ENCODE assay signal across 12 cellular contexts in the genomic region with DNA sequence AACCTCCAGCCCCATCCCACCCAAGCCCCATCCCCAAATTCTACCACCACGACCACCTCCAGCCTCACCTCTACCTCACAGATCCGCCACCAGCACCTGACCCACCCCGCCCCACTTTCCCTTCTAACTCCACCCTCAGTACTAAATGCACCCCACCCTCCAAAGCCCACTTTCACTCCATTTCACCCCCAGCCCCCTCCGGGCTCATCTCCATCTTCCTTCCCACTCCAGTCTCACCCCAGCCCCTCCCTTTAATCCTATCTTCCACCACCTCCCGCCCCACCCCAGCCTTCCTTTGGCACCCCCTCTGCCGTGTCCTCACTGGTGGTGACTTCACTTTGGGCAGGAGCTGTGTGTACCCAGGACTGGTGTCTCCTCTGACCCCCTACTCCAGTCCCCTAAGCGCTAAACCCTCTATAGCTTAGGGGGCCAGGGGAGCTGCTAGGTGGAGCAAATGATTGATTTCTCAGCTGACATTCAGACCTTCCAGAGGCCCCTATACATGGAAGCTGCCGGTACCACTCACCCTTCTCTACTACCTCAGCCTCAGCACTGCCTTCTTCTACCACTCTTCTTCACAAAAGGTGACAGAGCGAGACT. TPM values are rescaled to one million over a fixed set of nuclear protein-coding genes. Genes with fewer than 3 reads are reported as not detected.
A peak's percentile ranks its signal among the peaks of the same experiment; 100 is the strongest.
DNase-seq lines count a peak whose midpoint lies in the region; ATAC-seq, FAIRE-seq and TF ChIP-seq lines count a peak whose summit lies in the region.
"Had no signal": no experiment of that assay in that cellular context is flagged by ENCODE, and none has a peak within 500 bp of the region (broad histone marks: within the 10 kb centered on the region; RNA-seq: fewer than 3 reads in every experiment).

No MANE protein-coding gene starts in this region.

- H3K9ac ChIP-seq in endothelial cell of umbilical vein (replicated peaks; ENCODE audit: extremely low read depth, insufficient read depth, low read length): peak overlapping the region; percentile 51

- CTCF ChIA-PET in endothelial cell of umbilical vein (lab: Charles Lee): interaction anchor here (1.6 to 14.3 kb wide), 5 partner anchors 34 to 308 kb away, joined by 4 to 229 read pairs (median 6); no protein-coding TSS in a partner anchor

- H3K9me3 Mint-ChIP-seq in osteocyte (ENCODE audit: unreplicated experiment): no peaks in the 10 kb centered on the region
- H3K9me3 Mint-ChIP-seq: natural killer cell, T-cell had no signal

- peak overlapping the region; percentile 5 for H3K4me2 ChIP-seq in endothelial cell of umbilical vein (ENCODE audit: insufficient read depth, low read length)

- peak overlapping the region; percentile 88 for H3K27ac Mint-ChIP-seq in osteocyte (ENCODE audit: unreplicated experiment)
- H3K27ac Mint-ChIP-seq: natural killer cell, T-cell had no signal

- H3K36me3 Mint-ChIP-seq in osteocyte (ENCODE audit: unreplicated experiment): no peaks in the 10 kb centered on the region
- H3K36me3 Mint-ChIP-seq: natural killer cell had no signal

- no peak for TF ChIP-seq POLR2A in endothelial cell of umbilical vein (IDR thresholded peaks at IDR 0.05; ENCODE audit: low read depth, low read length)

- no TSS peak for BruUV-seq in endothelial cell of umbilical vein (replicated peaks; lab: Mats Ljungman, UMichigan)

- FAIRE-seq in endothelial cell of umbilical vein (lab: Jason Lieb, UNC): no peak

- POLR2A ChIA-PET in endothelial cell of umbilical vein (lab: Charles Lee): no interaction called here

- H3K27me3 ChIP-seq in ACC112 (ENCODE audit: insufficient read depth, low read length) (no peaks in the 10 kb centered on the region), RWPE2 (ENCODE audit: insufficient read depth, poor library complexity, severe bottlenecking) (no peaks in the 10 kb centered on the region), endothelial cell of umbilical vein (ENCODE audit: control insufficient read depth in 2 of 2, insufficient read depth in 2 of 2, low read length in 2 of 2) (no peaks in the 10 kb centered on the region)

- peaks cover 20% of the 10 kb centered on the region for H3K79me2 ChIP-seq in ACC112 (ENCODE audit: control insufficient read depth, insufficient read depth, low read length, unreplicated experiment)
- peaks cover 20% of the 10 kb centered on the region for H3K79me2 ChIP-seq in endothelial cell of umbilical vein (ENCODE audit: control insufficient read depth, insufficient read depth, low read length)

- no peaks in the 10 kb centered on the region for H3K9me1 ChIP-seq in endothelial cell of umbilical vein (replicated peaks; ENCODE audit: control insufficient read depth, extremely low read depth, insufficient read depth, low read length)

- intact Hi-C loops in endothelial cell of umbilical vein (cut with micrococcal nuclease): no loop called here

- H3K4me1 ChIP-seq in ACC112 (ENCODE audit: control insufficient read depth, insufficient read depth, low read length, unreplicated experiment) (peaks cover 34% of the 10 kb centered on the region), RWPE2 (ENCODE audit: insufficient read depth, poor library complexity, severe bottlenecking) (peaks cover 13% of the 10 kb centered on the region), endothelial cell of umbilical vein (ENCODE audit: control insufficient read depth, extremely low read depth, insufficient read depth, low read length) (peaks cover 31% of the 10 kb centered on the region)

- H3K4me1 Mint-ChIP-seq in osteocyte (ENCODE audit: unreplicated experiment): peaks cover 40% of the 10 kb centered on the region

- dilution Hi-C loops in endothelial cell of umbilical vein (cut with MboI; ENCODE audit: extremely low pct_ligation_motif_present, low sequenced_read_pairs): no loop called here

- H3K27me3 Mint-ChIP-seq in osteocyte (ENCODE audit: unreplicated experiment): no peaks in the 10 kb centered on the region

- H3K4me3 ChIP-seq in ACC112 (ENCODE audit: low read depth, low read length) (peak overlapping the region; percentile 29; the same call in 1 of the 2 replicates), RWPE2 (ENCODE audit: severe bottlenecking) (no peak overlapping the region), endothelial cell of umbilical vein (replicated peaks in 1 of 3; ENCODE audit: insufficient read depth in 1 of 3, low read depth in 1 of 3, low read length in 3 of 3) (no peak overlapping the region)

- no peaks in the 10 kb centered on the region for H3K9me3 ChIP-seq in RWPE2 (ENCODE audit: severe bottlenecking)
- no peaks in the 10 kb centered on the region for H3K9me3 ChIP-seq in endothelial cell of umbilical vein (replicated peaks; ENCODE audit: control insufficient read depth, insufficient read depth, low read length)

- no peak for ATAC-seq in RWPE2 (ENCODE audit: low read depth)
- ATAC-seq: natural killer cell, T-cell had no signal

- peaks cover 4% of the 10 kb centered on the region for H4K20me1 ChIP-seq in endothelial cell of umbilical vein (replicated peaks; ENCODE audit: control insufficient read depth, extremely low read depth, insufficient read depth, low read length)

- DNase-seq in RWPE2 (ENCODE audit: low spot score) (no peak), endothelial cell of umbilical vein (ENCODE audit: low read depth, low spot score) (no peak), osteocyte (ENCODE audit: extremely low spot score, unreplicated experiment) (peak; percentile 65), NCI-H446 treated with DMSO at 0.1 percent for 48 hours (lab: John Stamatoyannopoulos, UW) (no peak), NCI-H524 (lab: John Stamatoyannopoulos, UW) (no peak), retina (no peak), NCI-H2029 (lab: John Stamatoyannopoulos, UW) (no peak)
- DNase-seq: natural killer cell had no signal

- H2AFZ ChIP-seq in ACC112 (ENCODE audit: low read length, unreplicated experiment): peak overlapping the region; percentile 63
- peak overlapping the region; percentile 20 for H2AFZ ChIP-seq in endothelial cell of umbilical vein (ENCODE audit: low read depth, low read length)

- TF ChIP-seq CTCF in RWPE2 (IDR thresholded peaks at IDR 0.05; ENCODE audit: poor library complexity, severe bottlenecking) (no peak), endothelial cell of umbilical vein (IDR thresholded peaks at IDR 0.05; ENCODE audit: extremely low read depth in 1 of 2, insufficient read depth in 1 of 2, low read depth in 1 of 2, low read length in 2 of 2) (no peak), osteocyte (IDR thresholded peaks at IDR 0.05) (no peak)

- H3K4me3 Mint-ChIP-seq in osteocyte (ENCODE audit: unreplicated experiment): no peak overlapping the region
- H3K4me3 Mint-ChIP-seq: T-cell had no signal

- H3K36me3 ChIP-seq in ACC112 (ENCODE audit: insufficient read depth, low read length): no peaks in the 10 kb centered on the region
- H3K36me3 ChIP-seq in RWPE2 (ENCODE audit: low read depth): peaks cover 10% of the 10 kb centered on the region
- H3K36me3 ChIP-seq in endothelial cell of umbilical vein (ENCODE audit: control insufficient read depth in 2 of 2, extremely low read depth in 1 of 2, insufficient read depth in 2 of 2, low read length in 2 of 2): peaks cover 0 to 2% of the 10 kb centered on the region in 2 experiments

- H3K27ac ChIP-seq in ACC112 (ENCODE audit: low read depth, low read length): peak overlapping the region; percentile 84
- peak overlapping the region; percentile 57 for H3K27ac ChIP-seq in RWPE2 (ENCODE audit: poor library complexity, severe bottlenecking)
- peak overlapping the region; percentile 75 for H3K27ac ChIP-seq in endothelial cell of umbilical vein (ENCODE audit: insufficient read depth, low read depth, low read length)

TF ChIP-seq in endothelial cell of umbilical vein, 7 proteins besides CTCF, POLR2A, EP300 and RAD21:
- TF ChIP-seq GATA2 (IDR thresholded peaks at IDR 0.05; ENCODE audit: insufficient read depth, insufficient read length, low read depth, low read length) (no peak), POLR2AphosphoS5 (IDR thresholded peaks at IDR 0.05; ENCODE audit: insufficient read depth, low read depth, low read length) (no peak), EZH2 (IDR thresholded peaks at IDR 0.05; ENCODE audit: borderline replicate concordance, low read depth, low read length, severe bottlenecking) (no peak), JUN (IDR thresholded peaks at IDR 0.05; ENCODE audit: borderline replicate concordance, insufficient read depth, insufficient read length, low read depth) (no peak), MYC (IDR thresholded peaks at IDR 0.05; ENCODE audit: low read depth, low read length) (no peak), FOS (IDR thresholded peaks at IDR 0.05; ENCODE audit: borderline replicate concordance, insufficient read depth, low read length) (no peak)
- TF ChIP-seq, protein P1, sequence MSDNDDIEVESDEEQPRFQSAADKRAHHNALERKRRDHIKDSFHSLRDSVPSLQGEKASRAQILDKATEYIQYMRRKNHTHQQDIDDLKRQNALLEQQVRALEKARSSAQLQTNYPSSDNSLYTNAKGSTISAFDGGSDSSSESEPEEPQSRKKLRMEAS (IDR thresholded peaks at IDR 0.05; ENCODE audit: insufficient read depth, insufficient read length): no peak

RNA-seq across cellular contexts. Expression of a gene that starts 2.8 kb away (rescaled TPM):
- total RNA-seq in endothelial cell of umbilical vein (95.7 and 107 TPM in 2 replicates), osteocyte (74.6 and 80.1 TPM in 2 replicates)
- 26.0 and 27.3 TPM in 2 replicates for polyA plus RNA-seq in endothelial cell of umbilical vein
- polyA plus RNA-seq in endothelial cell of umbilical vein (2011; cell fraction: cytosol; rRNA removed): 30.0 and 35.5 TPM in 2 replicates
- polyA plus RNA-seq in endothelial cell of umbilical vein (2011; cell fraction: nucleus; rRNA removed): 70.9 and 78.9 TPM in 2 replicates
- 88.1 and 119 TPM in 2 replicates for polyA plus RNA-seq in endothelial cell of umbilical vein (2012)
- 37.1 and 37.5 TPM in 2 replicates for polyA minus RNA-seq in endothelial cell of umbilical vein
- 10.5 TPM for polyA minus RNA-seq in endothelial cell of umbilical vein (2011; cell fraction: cytosol; rRNA and poly(A)+ RNA removed)
- 64.1 and 74.2 TPM in 2 replicates for polyA minus RNA-seq in endothelial cell of umbilical vein (2011; cell fraction: nucleus; rRNA and poly(A)+ RNA removed)

RNA-seq across cellular contexts. Expression of a gene that starts 21.8 kb away (rescaled TPM):
- total RNA-seq in endothelial cell of umbilical vein (9.5 and 12.3 TPM in 2 replicates), osteocyte (not detected in 2 replicates)
- 18.8 and 19.7 TPM in 2 replicates for polyA plus RNA-seq in endothelial cell of umbilical vein
- 11.6 and 12.3 TPM in 2 replicates for polyA plus RNA-seq in endothelial cell of umbilical vein (2011; cell fraction: cytosol; rRNA removed)
- 33.3 and 33.7 TPM in 2 replicates for polyA plus RNA-seq in endothelial cell of umbilical vein (2011; cell fraction: nucleus; rRNA removed)
- polyA plus RNA-seq in endothelial cell of umbilical vein (2012): 11.4 and 13.6 TPM in 2 replicates
- 44.1 and 46.0 TPM in 2 replicates for polyA minus RNA-seq in endothelial cell of umbilical vein
- not detected for polyA minus RNA-seq in endothelial cell of umbilical vein (2011; cell fraction: cytosol; rRNA and poly(A)+ RNA removed)
- 46.1 TPM in 2 replicates for polyA minus RNA-seq in endothelial cell of umbilical vein (2011; cell fraction: nucleus; rRNA and poly(A)+ RNA removed)
- total RNA-seq: fibroblast of villous mesenchyme, renal cortical epithelial cell had no signal

Comparison
In these comparisons a context has a peak if more than half of its experiments do, and no peak if none do; other contexts are left out.
1. RNA of a gene that starts 21.8 kb away (total RNA-seq): 9.5 to 12.3 TPM in endothelial cell of umbilical vein; not detected in osteocyte; every median in the first group is over 10 times any median in the second.
2. Peak in every context shown above with its lines, with median percentiles within 50 percentile points of each other: H3K27ac ChIP-seq.